12 cellular contexts compared by ENCODE assay signal in genomic region chr1:63319069-63320023, GRCh38.
DNase-seq lines count a peak whose midpoint lies in the region; ATAC-seq lines count a peak whose summit lies in the region.
"Had no signal": no experiment of that assay in that cellular context is flagged by ENCODE, and none has a peak within 500 bp of the region (broad histone marks: within the 10 kb centered on the region; RNA-seq: fewer than 3 reads in every experiment).

No MANE protein-coding gene starts in this region.

- ATAC-seq in stimulated activated naive B cell treated with anti-CD40 and anti-IgM and Interleukin-4, amounts not matched to agents 10 μg/mL and 1 μg/mL and 100 μg/mL, for 72 hours (replicated peaks), result no peak
- ATAC-seq: lower lobe of right lung had no signal

- peaks cover 33% of the 10 kb centered on the region for H3K4me1 Mint-ChIP-seq in activated naive CD4-positive, alpha-beta T cell treated with anti-CD3 and anti-CD28 coated beads, Interleukin-2, amount 50 U/mL, for 24 hours
- peaks cover 23 to 40% of the 10 kb centered on the region in 2 donors for H3K4me1 Mint-ChIP-seq in stimulated activated naive B cell treated with anti-CD40 and anti-IgM and Interleukin-4, amounts not matched to agents 10 μg/mL and 1 μg/mL and 100 μg/mL, for 72 hours

- peaks cover 3% of the 10 kb centered on the region for H3K9me3 ChIP-seq in iPS-18c (ENCODE audit: control insufficient read depth, insufficient read depth, low read length)
- H3K9me3 ChIP-seq: lower lobe of right lung had no signal

- H3K36me3 Mint-ChIP-seq in activated naive CD4-positive, alpha-beta T cell treated with anti-CD3 and anti-CD28 coated beads, Interleukin-2, amount 50 U/mL, for 24 hours, result peaks cover 14% of the 10 kb centered on the region
- peaks cover 13 to 21% of the 10 kb centered on the region in 2 donors for H3K36me3 Mint-ChIP-seq in stimulated activated naive B cell treated with anti-CD40 and anti-IgM and Interleukin-4, amounts not matched to agents 10 μg/mL and 1 μg/mL and 100 μg/mL, for 72 hours

- H3K27me3 Mint-ChIP-seq in activated naive CD4-positive, alpha-beta T cell treated with anti-CD3 and anti-CD28 coated beads, Interleukin-2, amount 50 U/mL, for 24 hours, result peaks cover 59% of the 10 kb centered on the region
- H3K27me3 Mint-ChIP-seq in stimulated activated naive B cell treated with anti-CD40 and anti-IgM and Interleukin-4, amounts not matched to agents 10 μg/mL and 1 μg/mL and 100 μg/mL, for 72 hours, result peaks cover 52 to 72% of the 10 kb centered on the region in 2 donors

- intact Hi-C loops in head of caudate nucleus (cut with DNase I), result no loop called here

- H3K4me3 Mint-ChIP-seq in activated naive CD4-positive, alpha-beta T cell treated with anti-CD3 and anti-CD28 coated beads, Interleukin-2, amount 50 U/mL, for 24 hours, result peak overlapping the region; percentile 11
- H3K4me3 Mint-ChIP-seq in stimulated activated naive B cell treated with anti-CD40 and anti-IgM and Interleukin-4, amounts not matched to agents 10 μg/mL and 1 μg/mL and 100 μg/mL, for 72 hours, result peak overlapping the region; percentile 46 to 58

- H3K4me3 ChIP-seq in iPS-18c (ENCODE audit: insufficient read depth, low read depth, low read length), result peak overlapping the region; percentile 77
- H3K4me3 ChIP-seq: lower lobe of right lung had no signal

- peaks cover 10% of the 10 kb centered on the region for H3K9me3 Mint-ChIP-seq in activated naive CD4-positive, alpha-beta T cell treated with anti-CD3 and anti-CD28 coated beads, Interleukin-2, amount 50 U/mL, for 24 hours
- peaks cover 9 to 13% of the 10 kb centered on the region in 2 donors for H3K9me3 Mint-ChIP-seq in stimulated activated naive B cell treated with anti-CD40 and anti-IgM and Interleukin-4, amounts not matched to agents 10 μg/mL and 1 μg/mL and 100 μg/mL, for 72 hours

- DNase-seq in activated naive CD4-positive, alpha-beta T cell treated with Interleukin-2 at 50 U/mL for 16 hours, result no peak
- DNase-seq in activated T-cell treated with anti-CD3 and anti-CD28 coated beads, Interleukin-2, amount 50 U/mL, for 48 hours, result peak; percentile 31 to 41
- DNase-seq in stimulated activated naive B cell treated with anti-CD40 and anti-IgM and Interleukin-4, amounts not matched to agents 10 μg/mL and 1 μg/mL and 100 μg/mL, for 72 hours, result no peak
- DNase-seq in glomerular visceral epithelial cell (ENCODE audit: extremely low spot score) (no peak), head of caudate nucleus (no peak), NCI-H2171 treated with DMSO at 0.1 percent for 48 hours (lab: John Stamatoyannopoulos, UW) (no peak)
- DNase-seq: C1 segment of cervical spinal cord, cerebellar nuclear complex, lower lobe of right lung, NCI-H2029 had no signal

- H3K27ac Mint-ChIP-seq in activated naive CD4-positive, alpha-beta T cell treated with anti-CD3 and anti-CD28 coated beads, Interleukin-2, amount 50 U/mL, for 24 hours, result peak overlapping the region; percentile 92
- peak overlapping the region; percentile 87 for H3K27ac Mint-ChIP-seq in stimulated activated naive B cell treated with anti-CD40 and anti-IgM and Interleukin-4, amounts not matched to agents 10 μg/mL and 1 μg/mL and 100 μg/mL, for 72 hours

Comparison
In these comparisons a context has a peak if more than half of its experiments do, and no peak if none do; other contexts are left out.
1. DNase-seq: peak in activated T-cell treated with anti-CD3 and anti-CD28 coated beads, Interleukin-2, amount 50 U/mL, for 48 hours (2 of 2); none in activated naive CD4-positive, alpha-beta T cell treated with Interleukin-2 at 50 U/mL for 16 hours (single experiment), stimulated activated naive B cell treated with anti-CD40 and anti-IgM and Interleukin-4, amounts not matched to agents 10 μg/mL and 1 μg/mL and 100 μg/mL, for 72 hours (single experiment), glomerular visceral epithelial cell (single experiment), head of caudate nucleus (0 of 42) and NCI-H2171 treated with DMSO at 0.1 percent for 48 hours (single experiment).